In the genomic region with DNA sequence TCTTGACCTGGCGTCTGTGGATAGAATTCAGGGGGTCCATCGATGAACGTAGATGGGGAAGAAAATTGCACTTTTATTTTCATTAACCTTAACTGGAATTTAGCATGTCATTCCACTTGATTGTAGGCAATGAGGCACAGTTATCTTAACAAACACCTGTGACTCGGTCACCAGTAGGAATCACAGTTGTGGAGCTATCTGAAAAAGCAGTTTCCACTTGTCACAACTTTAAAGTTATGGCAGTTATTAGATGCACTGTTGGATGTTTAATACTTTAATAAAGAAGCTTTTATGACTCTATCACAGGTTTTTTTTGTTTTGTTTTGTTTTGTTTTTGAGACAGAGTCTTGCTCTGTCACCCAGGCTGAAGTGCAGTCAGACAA, we compare ENCODE assay signal across 19 cellular contexts.
A peak's percentile ranks its signal among the peaks of the same experiment; 100 is the strongest.
DNase-seq lines count a peak whose midpoint lies in the region; ATAC-seq and TF ChIP-seq lines count a peak whose summit lies in the region.
"Had no signal": no experiment of that assay in that cellular context is flagged by ENCODE, and none has a peak within 500 bp of the region (broad histone marks: within the 10 kb centered on the region; RNA-seq: fewer than 3 reads in every experiment).

No MANE protein-coding gene starts in this region.

- H3K36me3 Mint-ChIP-seq in activated naive CD4-positive, alpha-beta T cell treated with anti-CD3 and anti-CD28 coated beads for 36 hours (ENCODE audit: low read depth): peaks cover 21% of the 10 kb centered on the region
- peaks cover 7% of the 10 kb centered on the region for H3K36me3 Mint-ChIP-seq in chondrocyte (ENCODE audit: low read depth)
- peaks cover 17% of the 10 kb centered on the region for H3K36me3 Mint-ChIP-seq in stimulated activated memory B cell treated with anti-CD40 and anti-IgM and Interleukin-4, amounts not matched to agents 10 μg/mL and 1 μg/mL and 100 μg/mL, for 72 hours

- no peak for DNase-seq in activated naive CD4-positive, alpha-beta T cell treated with anti-CD3 and anti-CD28 coated beads for 36 hours
- no peak for DNase-seq in activated naive CD4-positive, alpha-beta T cell treated with Interleukin-2 at 50 U/mL for 16 hours
- DNase-seq in SJCRH30: no peak
- no peak for DNase-seq in chondrocyte (ENCODE audit: low spot score)
- no peak for DNase-seq in DMS79 (lab: John Stamatoyannopoulos, UW)
- DNase-seq in NK-92 (lab: John Stamatoyannopoulos, UW; ENCODE audit: unreplicated experiment): no peak
- DNase-seq in kidney glomerular epithelial cell (lab: John Stamatoyannopoulos, UW): no peak
- DNase-seq: activated CD4-positive, alpha-beta T cell treated with anti-CD3 and anti-CD28 coated beads for 48 hours; dermis blood vessel endothelial cell; H9; lower lobe of right lung; NCI-H1694 treated with DMSO at 0.1 percent for 48 hours; NCI-H226; NK-92 treated with Interleukin-12 subunit alpha and Interleukin-12 subunit beta, amount 100 ng/mL, for 24 hours; substantia nigra; T-helper 17 cell had no signal

- no peaks in the 10 kb centered on the region for H3K27me3 Mint-ChIP-seq in activated naive CD4-positive, alpha-beta T cell treated with anti-CD3 and anti-CD28 coated beads for 36 hours (ENCODE audit: low read depth)
- no peaks in the 10 kb centered on the region for H3K27me3 Mint-ChIP-seq in chondrocyte (ENCODE audit: low read depth)
- no peaks in the 10 kb centered on the region for H3K27me3 Mint-ChIP-seq in stimulated activated memory B cell treated with anti-CD40 and anti-IgM and Interleukin-4, amounts not matched to agents 10 μg/mL and 1 μg/mL and 100 μg/mL, for 72 hours
- H3K27me3 Mint-ChIP-seq: brain, T-helper 17 cell had no signal

- CTCF ChIA-PET in activated naive CD4-positive, alpha-beta T cell treated with anti-CD3 and anti-CD28 coated beads for 36 hours (lab: Charles Lee): interaction anchor here (0.6 to 4.6 kb wide), 8 partner anchors 17 to 92 kb away, joined by 3 to 47 read pairs (median 6); a partner anchor contains a TSS

- peak overlapping the region; percentile 2 for H3K4me3 Mint-ChIP-seq in activated naive CD4-positive, alpha-beta T cell treated with anti-CD3 and anti-CD28 coated beads for 36 hours
- peak overlapping the region; percentile 58 for H3K4me3 Mint-ChIP-seq in chondrocyte (ENCODE audit: unreplicated experiment)
- peak overlapping the region; percentile 55 for H3K4me3 Mint-ChIP-seq in stimulated activated memory B cell treated with anti-CD40 and anti-IgM and Interleukin-4, amounts not matched to agents 10 μg/mL and 1 μg/mL and 100 μg/mL, for 72 hours
- H3K4me3 Mint-ChIP-seq: brain, H9, T-helper 17 cell had no signal

- H3K27ac ChIP-seq in SJCRH30: peak overlapping the region; percentile 60; the same call in 1 of the 2 replicates
- H3K27ac ChIP-seq: lower lobe of right lung, right atrium auricular region had no signal

- no peaks in the 10 kb centered on the region for H3K9me3 ChIP-seq in SJCRH30 (replicated peaks)
- H3K9me3 ChIP-seq: lower lobe of right lung, right atrium auricular region had no signal

- peak overlapping the region; percentile 96 for H3K27ac Mint-ChIP-seq in activated naive CD4-positive, alpha-beta T cell treated with anti-CD3 and anti-CD28 coated beads for 36 hours
- H3K27ac Mint-ChIP-seq in chondrocyte (ENCODE audit: unreplicated experiment): peak overlapping the region; percentile 96
- H3K27ac Mint-ChIP-seq in stimulated activated memory B cell treated with anti-CD40 and anti-IgM and Interleukin-4, amounts not matched to agents 10 μg/mL and 1 μg/mL and 100 μg/mL, for 72 hours: peak overlapping the region; percentile 90
- H3K27ac Mint-ChIP-seq: T-helper 17 cell had no signal

- intact Hi-C loops in activated naive CD4-positive, alpha-beta T cell treated with anti-CD3 and anti-CD28 coated beads for 36 hours (cut with micrococcal nuclease): loop anchor here (10.0 kb wide), 1 partner anchor 498 kb away; a partner anchor contains a TSS

- H3K4me3 ChIP-seq in SJCRH30: no peak overlapping the region
- H3K4me3 ChIP-seq: lower lobe of right lung, right atrium auricular region had no signal

- ATAC-seq in stimulated activated memory B cell treated with anti-CD40 and anti-IgM and Interleukin-4, amounts not matched to agents 10 μg/mL and 1 μg/mL and 100 μg/mL, for 72 hours: no peak
- ATAC-seq: lower lobe of right lung, T-helper 17 cell had no signal

- H3K4me1 ChIP-seq in SJCRH30: peaks cover 55% of the 10 kb centered on the region

- no peaks in the 10 kb centered on the region for H3K27me3 ChIP-seq in SJCRH30
- H3K27me3 ChIP-seq: right atrium auricular region had no signal

- no peaks in the 10 kb centered on the region for H3K36me3 ChIP-seq in SJCRH30
- H3K36me3 ChIP-seq: lower lobe of right lung, right atrium auricular region had no signal

- H3K4me1 Mint-ChIP-seq in activated naive CD4-positive, alpha-beta T cell treated with anti-CD3 and anti-CD28 coated beads for 36 hours (ENCODE audit: low read depth): peaks cover 62% of the 10 kb centered on the region
- peaks cover 58% of the 10 kb centered on the region for H3K4me1 Mint-ChIP-seq in chondrocyte (ENCODE audit: low read depth)
- peaks cover 60% of the 10 kb centered on the region for H3K4me1 Mint-ChIP-seq in stimulated activated memory B cell treated with anti-CD40 and anti-IgM and Interleukin-4, amounts not matched to agents 10 μg/mL and 1 μg/mL and 100 μg/mL, for 72 hours

- no peak for TF ChIP-seq CTCF in chondrocyte (IDR thresholded peaks at IDR 0.05)

- H3K9me3 Mint-ChIP-seq in activated naive CD4-positive, alpha-beta T cell treated with anti-CD3 and anti-CD28 coated beads for 36 hours: no peaks in the 10 kb centered on the region
- H3K9me3 Mint-ChIP-seq in chondrocyte (ENCODE audit: low read depth): no peaks in the 10 kb centered on the region
- no peaks in the 10 kb centered on the region for H3K9me3 Mint-ChIP-seq in stimulated activated memory B cell treated with anti-CD40 and anti-IgM and Interleukin-4, amounts not matched to agents 10 μg/mL and 1 μg/mL and 100 μg/mL, for 72 hours
- H3K9me3 Mint-ChIP-seq: brain, H9 had no signal

Comparison
In these comparisons a context has a peak if more than half of its experiments do, and no peak if none do; other contexts are left out.
1. H3K4me3 Mint-ChIP-seq: peak in every context shown above with its lines; median percentile 58 in chondrocyte; 55 in stimulated activated memory B cell treated with anti-CD40 and anti-IgM and Interleukin-4, amounts not matched to agents 10 μg/mL and 1 μg/mL and 100 μg/mL, for 72 hours; 2 in activated naive CD4-positive, alpha-beta T cell treated with anti-CD3 and anti-CD28 coated beads for 36 hours.